In the genomic region with DNA sequence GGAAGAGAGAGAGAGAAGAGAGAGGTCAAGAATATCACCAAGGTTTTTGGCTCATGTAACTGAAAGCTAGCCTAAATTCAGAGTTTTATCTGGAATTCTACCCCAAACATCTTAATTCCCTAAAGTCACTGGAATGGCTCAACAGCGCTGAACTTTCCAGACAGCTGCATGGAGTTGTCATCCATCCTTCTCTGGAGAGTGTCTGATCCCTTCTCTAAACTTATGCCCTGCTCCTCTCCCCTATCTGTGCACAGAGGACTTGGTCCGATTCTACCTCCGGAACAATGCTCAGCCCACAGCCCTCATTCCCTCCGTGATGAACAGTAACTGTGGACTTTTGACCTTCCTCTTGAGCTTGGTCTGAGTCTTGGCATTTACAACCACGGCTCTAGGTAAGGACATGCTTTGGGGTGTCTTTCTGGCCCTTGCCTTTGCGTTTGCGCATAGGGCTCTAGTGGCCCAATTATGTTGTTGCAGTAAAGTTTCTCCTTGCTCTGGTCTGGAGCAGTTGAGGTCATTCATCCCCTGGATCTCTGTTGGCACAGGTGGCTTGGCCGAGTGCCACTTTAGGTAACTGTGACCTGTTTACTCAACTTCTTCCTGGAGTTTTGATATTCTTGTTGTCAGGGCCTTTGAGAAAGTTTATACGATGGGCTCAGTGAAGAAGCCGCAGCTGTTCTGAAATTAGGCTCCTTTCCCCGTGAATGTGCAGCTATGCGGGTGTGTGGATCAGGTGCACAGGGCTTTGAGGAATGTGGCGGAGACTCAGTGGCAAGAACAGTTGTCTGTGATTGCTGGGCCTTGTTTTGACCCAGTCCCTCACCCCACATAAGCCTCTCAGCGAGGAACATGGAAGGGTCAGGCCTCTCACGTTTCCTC, we compare ENCODE assay signal across 10 cellular contexts. TPM values are rescaled to one million over a fixed set of nuclear protein-coding genes. Genes with fewer than 3 reads are reported as not detected.
DNase-seq lines count a peak whose midpoint lies in the region; ATAC-seq lines count a peak whose summit lies in the region.
"Had no signal": no experiment of that assay in that cellular context is flagged by ENCODE, and none has a peak within 500 bp of the region (broad histone marks: within the 10 kb centered on the region; RNA-seq: fewer than 3 reads in every experiment).

No MANE protein-coding gene starts in this region.

- H3K9me3 Mint-ChIP-seq in central memory CD8-positive, alpha-beta T cell = no peaks in the 10 kb centered on the region

- H3K27me3 ChIP-seq in mucosa of stomach (ENCODE audit: control insufficient read depth, insufficient read depth, low read length) = no peaks in the 10 kb centered on the region

- H3K4me1 Mint-ChIP-seq in central memory CD8-positive, alpha-beta T cell = peaks cover 55% of the 10 kb centered on the region

- intact Hi-C loops in Right ventricle myocardium inferior (cut with DNase I) (no loop called here), cardiac septum (cut with DNase I) (no loop called here)

- no peak overlapping the region for H3K4me3 ChIP-seq in mucosa of stomach (ENCODE audit: low read length)

- peak overlapping the region; percentile 62 for H3K4me3 Mint-ChIP-seq in central memory CD8-positive, alpha-beta T cell

- H3K4me1 ChIP-seq in mucosa of stomach (ENCODE audit: control insufficient read depth, insufficient read depth, low read length) = peaks cover 23% of the 10 kb centered on the region

- peak overlapping the region; percentile 97 for H3K27ac Mint-ChIP-seq in central memory CD8-positive, alpha-beta T cell (ENCODE audit: low read depth)

- no peaks in the 10 kb centered on the region for H3K36me3 ChIP-seq in mucosa of stomach (ENCODE audit: control insufficient read depth, insufficient read depth, low read length)

- peak; percentile 51 for ATAC-seq in Right ventricle myocardium inferior
- ATAC-seq in central memory CD8-positive, alpha-beta T cell (replicated peaks; ENCODE audit: extremely low read depth, poor library complexity, severe bottlenecking) = no peak
- no peak for ATAC-seq in GM19397 (IDR thresholded peaks at IDR 0.05; ENCODE audit: unreplicated experiment)
- no peak for ATAC-seq in GM18870 (IDR thresholded peaks at IDR 0.05; ENCODE audit: unreplicated experiment)

- peaks cover 11% of the 10 kb centered on the region for H3K36me3 Mint-ChIP-seq in central memory CD8-positive, alpha-beta T cell (ENCODE audit: insufficient read depth)

- no peak for DNase-seq in Right ventricle myocardium inferior (ENCODE audit: missing footprints)
- DNase-seq in cardiac septum (ENCODE audit: low spot score) = no peak
- no peak for DNase-seq in central memory CD8-positive, alpha-beta T cell (ENCODE audit: low spot score in 2 of 2)
- no peak for DNase-seq in medulla oblongata (ENCODE audit: extremely low spot score)
- DNase-seq in activated effector memory CD4-positive, alpha-beta T cell treated with anti-CD3 and anti-CD28 coated beads, Interleukin-2, amount 50 U/mL, for 16 hours = no peak
- DNase-seq: NCI-H2171 treated with DMSO at 0.1 percent for 48 hours had no signal

- H3K9me3 ChIP-seq in mucosa of stomach (ENCODE audit: control insufficient read depth, low read length) = no peaks in the 10 kb centered on the region

- no peaks in the 10 kb centered on the region for H3K27me3 Mint-ChIP-seq in central memory CD8-positive, alpha-beta T cell

- peak overlapping the region; percentile 11 for H3K9ac ChIP-seq in mucosa of stomach (ENCODE audit: low read length)

RNA-seq across cellular contexts. Expression of gene CD180, which starts 18.4 kb away (rescaled TPM):
- total RNA-seq in Right ventricle myocardium inferior (1.6 TPM), cardiac septum (0.48 TPM)
- total RNA-seq: epithelial cell of proximal tubule had no signal
